7 cellular contexts compared by ENCODE assay signal in the genomic region with DNA sequence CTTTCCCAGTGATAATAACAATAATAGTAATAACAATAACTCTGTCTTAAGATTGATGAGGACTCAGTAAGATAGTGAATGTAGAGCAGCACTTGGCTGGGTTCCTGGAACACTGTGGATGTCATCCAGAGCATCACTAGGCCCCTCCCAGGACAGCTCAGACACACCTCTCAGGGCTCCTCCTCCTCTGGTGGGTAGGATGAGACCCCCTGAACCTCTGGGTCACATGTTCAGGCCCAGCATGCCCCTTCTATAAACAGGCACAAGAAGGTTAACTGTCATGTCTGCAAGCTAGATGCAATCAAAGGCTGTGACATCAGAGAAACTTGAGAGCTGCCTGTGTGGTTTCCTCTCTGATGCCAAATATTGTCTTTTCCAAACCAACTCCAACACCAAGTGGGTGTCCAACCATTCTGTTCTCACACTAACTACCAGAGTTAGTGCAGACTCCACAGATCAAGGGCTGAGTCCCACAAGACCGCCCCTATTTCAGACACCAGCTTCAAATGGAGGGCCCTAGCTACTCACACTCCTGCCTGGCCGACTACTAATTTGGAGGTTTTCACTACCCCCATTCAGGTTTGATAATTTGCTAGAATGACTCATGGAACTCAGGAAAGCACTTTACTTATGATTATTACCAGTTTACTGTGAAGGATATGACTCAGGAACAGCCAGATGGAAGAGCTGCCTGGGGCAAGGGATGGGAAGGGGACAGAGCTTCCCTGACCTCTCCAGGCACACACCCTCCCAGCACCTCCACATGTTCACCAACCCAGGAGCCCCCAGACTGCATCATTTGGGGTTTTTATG. TPM values are rescaled to one million over a fixed set of nuclear protein-coding genes. Genes with fewer than 3 reads are reported as not detected.
DNase-seq lines count a peak whose midpoint lies in the region; TF ChIP-seq lines count a peak whose summit lies in the region.

No MANE protein-coding gene starts in this region.

- H3K27ac ChIP-seq in RWPE1 (peak overlapping the region; percentile 94), Karpas-422 (ENCODE audit: low read length) (no peak overlapping the region)

- H3K4me2 ChIP-seq in Karpas-422 (ENCODE audit: low read depth, low read length, poor library complexity, severe bottlenecking) = no peak overlapping the region

- no peaks in the 10 kb centered on the region for H3K4me1 ChIP-seq in Karpas-422 (ENCODE audit: low read length)

- CTCF ChIA-PET in RWPE1 (lab: Yijun Ruan, JAX) = interaction anchor here (0.6 to 0.9 kb wide), 2 partner anchors 61 to 213 kb away, joined by 3 to 6 read pairs; no protein-coding TSS in a partner anchor
- CTCF ChIA-PET in GM10248 (lab: Yijun Ruan, JAX) = interaction anchor here (0.7 to 1.4 kb wide), 3 partner anchors 25 to 52 kb away, joined by 3 read pairs; no protein-coding TSS in a partner anchor

- in situ Hi-C loops in KBM-7 (cut with MboI; ENCODE audit: low pct_unique_long_range_greater_than_20kb, low sequenced_read_pairs) = no loop called here

- H4K20me1 ChIP-seq in Karpas-422 (ENCODE audit: insufficient read depth, low read depth, low read length) = no peaks in the 10 kb centered on the region

- H2AFZ ChIP-seq in Karpas-422 (ENCODE audit: low read length) = no peak overlapping the region

- TF ChIP-seq CTCF in RWPE1 (conservative IDR thresholded peaks at IDR 0.05; ENCODE audit: low read depth) (no peak), GM10248 (IDR thresholded peaks at IDR 0.05; ENCODE audit: control extremely low read depth, extremely low read depth, low read depth, missing control alignments) (no peak)

- no peaks in the 10 kb centered on the region for H3K36me3 ChIP-seq in Karpas-422 (ENCODE audit: insufficient read depth, low read length)

- H3K27me3 ChIP-seq in Karpas-422 (ENCODE audit: low read length) = no peaks in the 10 kb centered on the region

- H3K79me2 ChIP-seq in Karpas-422 (ENCODE audit: low read length) = no peaks in the 10 kb centered on the region

- no peak overlapping the region for H3K9ac ChIP-seq in Karpas-422 (ENCODE audit: low read length)

- H3K9me3 ChIP-seq in Karpas-422 (ENCODE audit: low read length) = no peaks in the 10 kb centered on the region

- POLR2A ChIA-PET in RWPE1 (lab: Yijun Ruan, JAX; ENCODE audit: low non-redundant PET) (no interaction called here), GM10248 (lab: Yijun Ruan, JAX) (interaction anchor here (0.6 kb wide), 1 partner anchor 1264 kb away, joined by 5 read pairs; no protein-coding TSS in a partner anchor)

- DNase-seq in H4 (ENCODE audit: low spot score) = peak; percentile 93
- DNase-seq in RWPE1 (ENCODE audit: low spot score) = peak; percentile 84
- DNase-seq in dedifferentiated amniotic fluid mesenchymal stem cell (ENCODE audit: extremely low spot score) = peak; percentile 75
- DNase-seq in stimulated activated CD4-positive, alpha-beta T cell treated with anti-CD3 and anti-CD28 coated beads, Interleukin-12 subunit alpha, Interleukin-12 subunit beta, amount 100 ng/mL, for 24 hours (ENCODE audit: low read depth in 2 of 2) = peak; percentile 20 to 46
- no peak for DNase-seq in GM10248 (ENCODE audit: extremely low spot score)
- DNase-seq in KBM-7 = no peak
- DNase-seq in Karpas-422 = no peak

- H3K9me2 ChIP-seq in Karpas-422 (replicated peaks; ENCODE audit: insufficient read depth, low read length) = no peaks in the 10 kb centered on the region

- H3K4me3 ChIP-seq in Karpas-422 (ENCODE audit: low read length) = no peak overlapping the region

RNA-seq across cellular contexts. Expression of a gene that starts 46.4 kb away (rescaled TPM):
- 327 and 428 TPM in 2 replicates for total RNA-seq in H4 (2014; rRNA removed; shearing (Covaris generic))
- 202 and 260 TPM in 2 replicates for total RNA-seq in Karpas-422 (2014; rRNA removed; shearing (Covaris generic); ENCODE audit: low replicate concordance)

Comparison
In these comparisons a context has a peak if more than half of its experiments do, and no peak if none do; other contexts are left out.
1. DNase-seq: peak in H4 (single experiment), RWPE1 (single experiment), dedifferentiated amniotic fluid mesenchymal stem cell (single experiment) and stimulated activated CD4-positive, alpha-beta T cell treated with anti-CD3 and anti-CD28 coated beads, Interleukin-12 subunit alpha, Interleukin-12 subunit beta, amount 100 ng/mL, for 24 hours (2 of 2); none in GM10248 (single experiment), KBM-7 (single experiment) and Karpas-422 (single experiment).